7 cellular contexts compared by ENCODE assay signal in genomic region chr7:69598081-69598486, GRCh38. TPM values are rescaled to one million over a fixed set of nuclear protein-coding genes. Genes with fewer than 3 reads are reported as not detected.
DNase-seq lines count a peak whose midpoint lies in the region; ATAC-seq and TF ChIP-seq lines count a peak whose summit lies in the region.

AUTS2 (plus strand) TSS chr7:69598475; CDS start chr7:69599654, 1,179 bp downstream.

- H3K27ac ChIP-seq in lung (ENCODE audit: low read depth in 1 of 2, low read length in 1 of 2), result peak within 1 kb of the TSS; percentile 37 to 84

- ATAC-seq in GM18505 (IDR thresholded peaks at IDR 0.05; ENCODE audit: unreplicated experiment) (peak; percentile 66), HG02938 (IDR thresholded peaks at IDR 0.05; ENCODE audit: unreplicated experiment) (peak; percentile 44), lung (ENCODE audit: insufficient read depth, low FRiP score) (peak; percentile 86)
- ATAC-seq in effector memory CD8-positive, alpha-beta T cell (replicated peaks), result peak; percentile 74

- no peak for TF ChIP-seq CTCF in lung (IDR thresholded peaks at IDR 0.05; ENCODE audit: control extremely low read depth, extremely low read depth)

- peaks cover 13% of the 10 kb centered on the region for H3K4me1 Mint-ChIP-seq in activated CD4-positive, alpha-beta memory T cell treated with anti-CD3 and anti-CD28 coated beads, Interleukin-2, amount 10 ng/mL, durations not matched to agents 7 days and 5 days
- peaks cover 7 to 12% of the 10 kb centered on the region in 2 donors for H3K4me1 Mint-ChIP-seq in effector memory CD8-positive, alpha-beta T cell (ENCODE audit: low read depth in 2 of 2)

- H3K27me3 Mint-ChIP-seq in activated CD4-positive, alpha-beta memory T cell treated with anti-CD3 and anti-CD28 coated beads, Interleukin-2, amount 10 ng/mL, durations not matched to agents 7 days and 5 days, result peaks cover 32% of the 10 kb centered on the region
- no peaks in the 10 kb centered on the region for H3K27me3 Mint-ChIP-seq in effector memory CD8-positive, alpha-beta T cell

- H3K9me3 Mint-ChIP-seq in activated CD4-positive, alpha-beta memory T cell treated with anti-CD3 and anti-CD28 coated beads, Interleukin-2, amount 10 ng/mL, durations not matched to agents 7 days and 5 days, result no peaks in the 10 kb centered on the region
- no peaks in the 10 kb centered on the region for H3K9me3 Mint-ChIP-seq in effector memory CD8-positive, alpha-beta T cell

- DNase-seq in NCI-H2171 (lab: John Stamatoyannopoulos, UW) (peak; percentile 91), lung (ENCODE audit: low spot score) (peak; percentile 77)
- DNase-seq in activated CD4-positive, alpha-beta memory T cell treated with anti-CD3 and anti-CD28 coated beads, Interleukin-2, amount 10 ng/mL, durations not matched to agents 7 days and 5 days, result peak; percentile 19
- DNase-seq in effector memory CD8-positive, alpha-beta T cell, result peak; percentile 49 to 60 (median 55)
- peak; percentile 13 to 22 for DNase-seq in stimulated activated CD4-positive, alpha-beta T cell treated with anti-CD3 and anti-CD28 coated beads, Interleukin-4, amount 100 ng/mL, for 48 hours (ENCODE audit: low read depth in 2 of 2)

- peaks cover 2% of the 10 kb centered on the region for H3K36me3 Mint-ChIP-seq in activated CD4-positive, alpha-beta memory T cell treated with anti-CD3 and anti-CD28 coated beads, Interleukin-2, amount 10 ng/mL, durations not matched to agents 7 days and 5 days (ENCODE audit: low read depth)
- H3K36me3 Mint-ChIP-seq in effector memory CD8-positive, alpha-beta T cell (ENCODE audit: insufficient read depth), result peaks cover 19% of the 10 kb centered on the region

- H3K9me3 ChIP-seq in lung (ENCODE audit: control insufficient read depth in 2 of 2, insufficient read depth in 1 of 2, low read length in 1 of 2), result no peaks in the 10 kb centered on the region

- 1% methylated on average over 32 to 63 of the region's 63 CpGs for WGBS in lung, 2 donors

- TF ChIP-seq POLR2A in GM18505 (IDR thresholded peaks at IDR 0.05; ENCODE audit: borderline replicate concordance, extremely low read depth, insufficient read depth, insufficient read length), result no peak

- no peak within 1 kb of the TSS for H3K27ac Mint-ChIP-seq in activated CD4-positive, alpha-beta memory T cell treated with anti-CD3 and anti-CD28 coated beads, Interleukin-2, amount 10 ng/mL, durations not matched to agents 7 days and 5 days
- H3K27ac Mint-ChIP-seq in effector memory CD8-positive, alpha-beta T cell, result peak within 1 kb of the TSS; percentile 64 to 89

- POLR2A ChIA-PET in activated CD4-positive, alpha-beta memory T cell treated with anti-CD3 and anti-CD28 coated beads, Interleukin-2, amount 10 ng/mL, durations not matched to agents 7 days and 5 days (lab: Charles Lee), result no interaction called here

- no peaks in the 10 kb centered on the region for H3K36me3 ChIP-seq in lung (ENCODE audit: control insufficient read depth in 2 of 2, insufficient read depth in 2 of 2, low read length in 2 of 2)

- CTCF ChIA-PET in activated CD4-positive, alpha-beta memory T cell treated with anti-CD3 and anti-CD28 coated beads, Interleukin-2, amount 10 ng/mL, durations not matched to agents 7 days and 5 days (lab: Charles Lee), result no interaction called here

- H3K4me3 ChIP-seq in lung, result peak within 1 kb of the TSS; percentile 92

- H3K4me1 ChIP-seq in lung (ENCODE audit: control insufficient read depth in 2 of 2, insufficient read depth in 2 of 2, low read length in 2 of 2), result peaks cover 0 to 3% of the 10 kb centered on the region in 2 donors

- peak within 1 kb of the TSS; percentile 73 for H3K4me3 Mint-ChIP-seq in activated CD4-positive, alpha-beta memory T cell treated with anti-CD3 and anti-CD28 coated beads, Interleukin-2, amount 10 ng/mL, durations not matched to agents 7 days and 5 days
- H3K4me3 Mint-ChIP-seq in effector memory CD8-positive, alpha-beta T cell, result peak within 1 kb of the TSS; percentile 87 to 94

- H3K27me3 ChIP-seq in lung (ENCODE audit: control insufficient read depth, insufficient read depth), result no peaks in the 10 kb centered on the region

RNA-seq across cellular contexts. Expression of gene AUTS2, which starts in this region (rescaled TPM):
- 10 to 100 TPM; 16.9 to 17.7 TPM for total RNA-seq in activated CD4-positive, alpha-beta memory T cell treated with anti-CD3 and anti-CD28 coated beads, Interleukin-2, amount 10 ng/mL, durations not matched to agents 7 days and 5 days
- total RNA-seq in lung, result 100 to 1,000 TPM in 1 of 2 donors, 10 to 100 TPM in 1; 65.8 to 115 TPM
- 10 to 100 TPM; 11.8 to 15.4 TPM for polyA plus RNA-seq in lung

Comparison
In these comparisons a context has a peak if more than half of its experiments do, and no peak if none do; other contexts are left out.
1. Peak in every context shown above with its lines: DNase-seq, ATAC-seq, H3K4me3 ChIP-seq and H3K27ac ChIP-seq.
2. DNase-seq: peak in every context shown above with its lines; median percentile 91 in NCI-H2171; 77 in lung; 55 in effector memory CD8-positive, alpha-beta T cell; 19 in activated CD4-positive, alpha-beta memory T cell treated with anti-CD3 and anti-CD28 coated beads, Interleukin-2, amount 10 ng/mL, durations not matched to agents 7 days and 5 days; 18 in stimulated activated CD4-positive, alpha-beta T cell treated with anti-CD3 and anti-CD28 coated beads, Interleukin-4, amount 100 ng/mL, for 48 hours.